1 cellular context compared by ENCODE assay signal in genomic region chr21:29371464-29371863, GRCh38.
TF ChIP-seq lines count a peak whose summit lies in the region.

No MANE protein-coding gene starts in this region.

TF ChIP-seq in IMR-90, 13 proteins besides CTCF, POLR2A, EP300 and RAD21:
- no peak for TF ChIP-seq RCOR1 (IDR thresholded peaks at IDR 0.05; ENCODE audit: insufficient replicate concordance, low read length)
- no peak for TF ChIP-seq RFX5 (IDR thresholded peaks at IDR 0.05; ENCODE audit: low read depth, low read length)
- TF ChIP-seq MXI1 (IDR thresholded peaks at IDR 0.05; ENCODE audit: borderline replicate concordance, low read depth, low read length) = no peak
- TF ChIP-seq SMC3 (IDR thresholded peaks at IDR 0.05; ENCODE audit: low read depth, low read length) = no peak
- TF ChIP-seq CHD1 (IDR thresholded peaks at IDR 0.05; ENCODE audit: low read depth, low read length) = no peak
- TF ChIP-seq, protein P1, sequence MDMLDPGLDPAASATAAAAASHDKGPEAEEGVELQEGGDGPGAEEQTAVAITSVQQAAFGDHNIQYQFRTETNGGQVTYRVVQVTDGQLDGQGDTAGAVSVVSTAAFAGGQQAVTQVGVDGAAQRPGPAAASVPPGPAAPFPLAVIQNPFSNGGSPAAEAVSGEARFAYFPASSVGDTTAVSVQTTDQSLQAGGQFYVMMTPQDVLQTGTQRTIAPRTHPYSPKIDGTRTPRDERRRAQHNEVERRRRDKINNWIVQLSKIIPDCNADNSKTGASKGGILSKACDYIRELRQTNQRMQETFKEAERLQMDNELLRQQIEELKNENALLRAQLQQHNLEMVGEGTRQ (IDR thresholded peaks at IDR 0.05; ENCODE audit: low read depth, low read length) = no peak
- no peak for TF ChIP-seq MAZ (IDR thresholded peaks at IDR 0.05; ENCODE audit: borderline replicate concordance, low read depth, low read length)
- no peak for TF ChIP-seq NFE2L2 (IDR thresholded peaks at IDR 0.05; ENCODE audit: low read depth, low read length)
- TF ChIP-seq FOS (IDR thresholded peaks at IDR 0.05; ENCODE audit: low read depth, low read length) = no peak
- TF ChIP-seq, protein P2, sequence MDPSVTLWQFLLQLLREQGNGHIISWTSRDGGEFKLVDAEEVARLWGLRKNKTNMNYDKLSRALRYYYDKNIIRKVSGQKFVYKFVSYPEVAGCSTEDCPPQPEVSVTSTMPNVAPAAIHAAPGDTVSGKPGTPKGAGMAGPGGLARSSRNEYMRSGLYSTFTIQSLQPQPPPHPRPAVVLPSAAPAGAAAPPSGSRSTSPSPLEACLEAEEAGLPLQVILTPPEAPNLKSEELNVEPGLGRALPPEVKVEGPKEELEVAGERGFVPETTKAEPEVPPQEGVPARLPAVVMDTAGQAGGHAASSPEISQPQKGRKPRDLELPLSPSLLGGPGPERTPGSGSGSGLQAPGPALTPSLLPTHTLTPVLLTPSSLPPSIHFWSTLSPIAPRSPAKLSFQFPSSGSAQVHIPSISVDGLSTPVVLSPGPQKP (IDR thresholded peaks at IDR 0.05; ENCODE audit: borderline replicate concordance, low read depth, low read length) = no peak
- TF ChIP-seq MAFK (IDR thresholded peaks at IDR 0.05; ENCODE audit: low read depth, low read length) = no peak
- TF ChIP-seq BHLHE40 (IDR thresholded peaks at IDR 0.05; ENCODE audit: low read depth, low read length) = no peak
- TF ChIP-seq CEBPB (IDR thresholded peaks at IDR 0.05; ENCODE audit: low read depth, low read length) = no peak
